ENCODE assay signal across 13 cellular contexts in the genomic region with DNA sequence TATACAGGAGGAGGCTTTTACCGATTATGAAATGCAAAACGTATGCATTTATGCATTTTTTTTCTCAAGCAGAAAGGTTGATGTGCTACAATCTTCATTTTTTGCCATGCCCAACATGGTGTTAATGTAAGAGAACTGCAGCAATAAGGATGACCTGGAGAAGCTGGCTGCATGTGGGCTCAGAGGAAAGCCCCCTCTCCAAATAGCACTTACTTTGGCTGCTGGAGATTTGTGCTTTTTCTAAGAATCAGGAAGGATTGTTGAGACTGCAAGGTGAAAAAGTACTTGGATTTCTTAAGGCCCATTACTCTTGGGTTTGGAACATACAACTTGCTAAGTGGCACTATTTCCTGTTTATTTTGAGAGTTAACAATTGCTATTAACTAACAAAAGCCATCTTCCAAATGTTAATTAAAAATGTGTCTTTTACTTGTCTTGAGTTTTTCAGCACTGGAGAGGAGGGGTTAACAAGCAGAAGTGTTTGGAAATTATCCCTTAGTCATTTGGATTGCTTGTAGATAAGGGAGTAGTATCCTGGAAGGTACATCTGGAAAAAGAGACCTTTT. TPM values are rescaled to one million over a fixed set of nuclear protein-coding genes. Genes with fewer than 3 reads are reported as not detected.
DNase-seq lines count a peak whose midpoint lies in the region; ATAC-seq and TF ChIP-seq lines count a peak whose summit lies in the region.
"Had no signal": no experiment of that assay in that cellular context is flagged by ENCODE, and none has a peak within 500 bp of the region (broad histone marks: within the 10 kb centered on the region; RNA-seq: fewer than 3 reads in every experiment).

No MANE protein-coding gene starts in this region.

- peaks cover 34% of the 10 kb centered on the region for H4K20me1 ChIP-seq in PC-3 (ENCODE audit: low read length)

- peaks cover 20% of the 10 kb centered on the region for H3K27me3 Mint-ChIP-seq in glutamatergic neuron (ENCODE audit: unreplicated experiment)
- peaks cover 35% of the 10 kb centered on the region for H3K27me3 Mint-ChIP-seq in activated CD8-positive, alpha-beta T cell treated with anti-CD3 and anti-CD28 coated beads, Interleukin-2, amount 10 ng/mL, durations not matched to agents 7 days and 5 days (ENCODE audit: low read depth)

- no TSS peak for BruUV-seq in PC-3 (replicated peaks; lab: Mats Ljungman, UMichigan)

- intact Hi-C loops in PC-3 (cut with micrococcal nuclease) = loop anchor here (5.0 to 10.0 kb wide), 8 partner anchors 223 to 1816 kb away; no protein-coding TSS in a partner anchor

- H3K9me3 Mint-ChIP-seq in glutamatergic neuron (ENCODE audit: unreplicated experiment) = peaks cover 42% of the 10 kb centered on the region
- H3K9me3 Mint-ChIP-seq in activated CD8-positive, alpha-beta T cell treated with anti-CD3 and anti-CD28 coated beads, Interleukin-2, amount 10 ng/mL, durations not matched to agents 7 days and 5 days (ENCODE audit: insufficient read depth) = no peaks in the 10 kb centered on the region

- DNase-seq in DMS79 treated with DMSO at 0.1 percent for 48 hours (lab: John Stamatoyannopoulos, UW) (peak; percentile 37), DMS79 (lab: John Stamatoyannopoulos, UW) (no peak), PC-3 (no peak), glutamatergic neuron (no peak), retinal pigment epithelial cell (ENCODE audit: low read depth) (no peak), A172 (ENCODE audit: low spot score) (no peak)
- no peak for DNase-seq in activated CD8-positive, alpha-beta T cell treated with anti-CD3 and anti-CD28 coated beads, Interleukin-2, amount 10 ng/mL, durations not matched to agents 7 days and 5 days
- no peak for DNase-seq in activated CD8-positive, alpha-beta memory T cell treated with anti-CD3 and anti-CD28 coated beads for 24 hours
- DNase-seq: islet precursor cell, NCI-H1092 treated with DMSO at 0.1 percent for 48 hours, NCI-H446 treated with DMSO at 0.1 percent for 48 hours had no signal

- no peaks in the 10 kb centered on the region for H3K27me3 ChIP-seq in PC-3 (ENCODE audit: low read length)

- no peak for ATAC-seq in PC-3
- no peak for ATAC-seq in activated CD8-positive, alpha-beta T cell treated with anti-CD3 and anti-CD28 coated beads, Interleukin-2, amount 10 ng/mL, durations not matched to agents 7 days and 5 days

- no peak overlapping the region for H2AFZ ChIP-seq in PC-3 (ENCODE audit: low read length)

- H3K9me2 ChIP-seq in PC-3 (replicated peaks; ENCODE audit: low read length) = no peaks in the 10 kb centered on the region

- H3K27ac Mint-ChIP-seq in glutamatergic neuron (ENCODE audit: unreplicated experiment) = peak overlapping the region; percentile 96
- H3K27ac Mint-ChIP-seq in activated CD8-positive, alpha-beta T cell treated with anti-CD3 and anti-CD28 coated beads, Interleukin-2, amount 10 ng/mL, durations not matched to agents 7 days and 5 days = no peak overlapping the region
- H3K27ac Mint-ChIP-seq: activated naive CD8-positive, alpha-beta T cell had no signal

- TF ChIP-seq CTCF in PC-3 (conservative IDR thresholded peaks at IDR 0.05; ENCODE audit: low read depth, low read length) = no peak
- no peak for TF ChIP-seq CTCF in glutamatergic neuron (IDR thresholded peaks at IDR 0.05; ENCODE audit: partially characterized antibody, unreplicated experiment)
- TF ChIP-seq CTCF in retinal pigment epithelial cell (conservative IDR thresholded peaks at IDR 0.05; ENCODE audit: low read depth, low read length) = no peak

- peaks cover 16% of the 10 kb centered on the region for H3K36me3 Mint-ChIP-seq in glutamatergic neuron (ENCODE audit: unreplicated experiment)
- H3K36me3 Mint-ChIP-seq in activated CD8-positive, alpha-beta T cell treated with anti-CD3 and anti-CD28 coated beads, Interleukin-2, amount 10 ng/mL, durations not matched to agents 7 days and 5 days (ENCODE audit: low read depth) = no peaks in the 10 kb centered on the region
- H3K36me3 Mint-ChIP-seq: activated naive CD8-positive, alpha-beta T cell had no signal

- CTCF ChIA-PET in PC-3 (lab: Charles Lee) = no interaction called here
- CTCF ChIA-PET in activated CD8-positive, alpha-beta T cell treated with anti-CD3 and anti-CD28 coated beads, Interleukin-2, amount 10 ng/mL, durations not matched to agents 7 days and 5 days (lab: Charles Lee) = no interaction called here

- H3K36me3 ChIP-seq in PC-3 (ENCODE audit: low read depth, low read length) = peaks cover 23% of the 10 kb centered on the region

- POLR2A ChIA-PET in PC-3 (lab: Charles Lee; ENCODE audit: unreplicated experiment) = no interaction called here
- POLR2A ChIA-PET in activated CD8-positive, alpha-beta T cell treated with anti-CD3 and anti-CD28 coated beads, Interleukin-2, amount 10 ng/mL, durations not matched to agents 7 days and 5 days (lab: Charles Lee) = no interaction called here

- peaks cover 57% of the 10 kb centered on the region for H3K79me2 ChIP-seq in PC-3 (ENCODE audit: low read length)

- peak overlapping the region; percentile 97 for H3K4me3 Mint-ChIP-seq in glutamatergic neuron (ENCODE audit: unreplicated experiment)
- no peak overlapping the region for H3K4me3 Mint-ChIP-seq in activated CD8-positive, alpha-beta T cell treated with anti-CD3 and anti-CD28 coated beads, Interleukin-2, amount 10 ng/mL, durations not matched to agents 7 days and 5 days
- H3K4me3 Mint-ChIP-seq: activated naive CD8-positive, alpha-beta T cell had no signal

- no peaks in the 10 kb centered on the region for H3K9me3 ChIP-seq in PC-3 (ENCODE audit: low read length)

- peak overlapping the region; percentile 99; the same call in 1 of the 2 replicates for H3K4me3 ChIP-seq in PC-3 (ENCODE audit: low read length)
- H3K4me3 ChIP-seq in retinal pigment epithelial cell (ENCODE audit: low read length) = peak overlapping the region; percentile 98

- H3K4me1 Mint-ChIP-seq in glutamatergic neuron (ENCODE audit: low read depth, unreplicated experiment) = peaks cover 24% of the 10 kb centered on the region
- H3K4me1 Mint-ChIP-seq in activated CD8-positive, alpha-beta T cell treated with anti-CD3 and anti-CD28 coated beads, Interleukin-2, amount 10 ng/mL, durations not matched to agents 7 days and 5 days (ENCODE audit: low read depth) = peaks cover 29% of the 10 kb centered on the region

- peaks cover 15% of the 10 kb centered on the region for H3K4me1 ChIP-seq in PC-3 (ENCODE audit: insufficient read depth, low read length)

- H3F3A ChIP-seq in PC-3 (ENCODE audit: low read length, unreplicated experiment) = no peaks in the 10 kb centered on the region

- no peak overlapping the region for H3K27ac ChIP-seq in PC-3 (ENCODE audit: low read length)
- H3K27ac ChIP-seq: 22Rv1 had no signal

- H3K4me2 ChIP-seq in PC-3 (ENCODE audit: low read length) = peak overlapping the region; percentile 94

- no peak overlapping the region for H3K9ac ChIP-seq in PC-3 (ENCODE audit: low read length)

RNA-seq across cellular contexts. Expression of a gene that starts 5.6 kb away (rescaled TPM):
- total RNA-seq in PC-3 (2014; rRNA removed) = 46.1 and 62.8 TPM in 2 replicates
- 269 TPM for total RNA-seq in glutamatergic neuron (ENCODE audit: unreplicated experiment)
- under 1 TPM; 0.71 to 0.83 TPM for total RNA-seq in activated CD8-positive, alpha-beta T cell treated with anti-CD3 and anti-CD28 coated beads, Interleukin-2, amount 10 ng/mL, durations not matched to agents 7 days and 5 days
- 8.8 and 10.5 TPM in 2 replicates for total RNA-seq in A172 (2014; rRNA removed; shearing (Covaris generic))
